1 cellular context compared by ENCODE assay signal in genomic region chr9:92561374-92562329, GRCh38.
TF ChIP-seq lines count a peak whose summit lies in the region.

No MANE protein-coding gene starts in this region.

TF ChIP-seq in IMR-90, 13 proteins besides CTCF, POLR2A, EP300 and RAD21:
- no peak for TF ChIP-seq MAFK (IDR thresholded peaks at IDR 0.05; ENCODE audit: low read depth, low read length)
- TF ChIP-seq SMC3 (IDR thresholded peaks at IDR 0.05; ENCODE audit: low read depth, low read length), result no peak
- TF ChIP-seq CEBPB (IDR thresholded peaks at IDR 0.05; ENCODE audit: low read depth, low read length), result peak; percentile 43; the same call in 1 of the 2 replicates
- no peak for TF ChIP-seq FOS (IDR thresholded peaks at IDR 0.05; ENCODE audit: low read depth, low read length)
- TF ChIP-seq NFE2L2 (IDR thresholded peaks at IDR 0.05; ENCODE audit: low read depth, low read length), result no peak
- TF ChIP-seq, protein P1, sequence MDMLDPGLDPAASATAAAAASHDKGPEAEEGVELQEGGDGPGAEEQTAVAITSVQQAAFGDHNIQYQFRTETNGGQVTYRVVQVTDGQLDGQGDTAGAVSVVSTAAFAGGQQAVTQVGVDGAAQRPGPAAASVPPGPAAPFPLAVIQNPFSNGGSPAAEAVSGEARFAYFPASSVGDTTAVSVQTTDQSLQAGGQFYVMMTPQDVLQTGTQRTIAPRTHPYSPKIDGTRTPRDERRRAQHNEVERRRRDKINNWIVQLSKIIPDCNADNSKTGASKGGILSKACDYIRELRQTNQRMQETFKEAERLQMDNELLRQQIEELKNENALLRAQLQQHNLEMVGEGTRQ (IDR thresholded peaks at IDR 0.05; ENCODE audit: low read depth, low read length), result no peak
- no peak for TF ChIP-seq BHLHE40 (IDR thresholded peaks at IDR 0.05; ENCODE audit: low read depth, low read length)
